14 cellular contexts compared by ENCODE assay signal in genomic region chr1:43300661-43301094, GRCh38. TPM values are rescaled to one million over a fixed set of nuclear protein-coding genes. Genes with fewer than 3 reads are reported as not detected.
DNase-seq lines count a peak whose midpoint lies in the region; ATAC-seq and TF ChIP-seq lines count a peak whose summit lies in the region.
"Had no signal": no experiment of that assay in that cellular context is flagged by ENCODE, and none has a peak within 500 bp of the region (broad histone marks: within the 10 kb centered on the region; RNA-seq: fewer than 3 reads in every experiment).

TIE1 (plus strand) TSS chr1:43300982; CDS start chr1:43301072, 90 bp downstream.

- H3K27ac Mint-ChIP-seq in activated naive CD4-positive, alpha-beta T cell treated with anti-CD3 and anti-CD28 coated beads for 36 hours: no peak within 1 kb of the TSS
- H3K27ac Mint-ChIP-seq: activated naive CD8-positive, alpha-beta T cell had no signal

- DNase-seq in IMR-90: no peak
- DNase-seq in lung (ENCODE audit: low spot score): no peak
- no peak for DNase-seq in T-helper 9 cell
- no peak for DNase-seq in GM19238 (ENCODE audit: insufficient read length, low spot score)
- DNase-seq in activated naive CD4-positive, alpha-beta T cell treated with anti-CD3 and anti-CD28 coated beads for 36 hours: no peak
- DNase-seq: activated CD4-positive, alpha-beta T cell treated with anti-CD3 and anti-CD28 coated beads, Interleukin-2, amount 50 U/mL, for 1 hour; NCI-H510A treated with DMSO at 0.1 percent for 48 hours; SIG-M5 had no signal

- no peak within 1 kb of the TSS for H4K91ac ChIP-seq in IMR-90 (ENCODE audit: insufficient read depth, low read depth, low read length)

- no peak within 1 kb of the TSS for H2BK120ac ChIP-seq in IMR-90 (ENCODE audit: low read depth, low read length)

- H3K4ac ChIP-seq in IMR-90 (ENCODE audit: low read depth, low read length): no peak within 1 kb of the TSS

- dilution Hi-C loops in IMR-90 (cut with HindIII; ENCODE audit: low sequenced_read_pairs, unreplicated experiment): no loop called here

- peaks cover 5% of the 10 kb centered on the region for H3K4me1 Mint-ChIP-seq in activated naive CD4-positive, alpha-beta T cell treated with anti-CD3 and anti-CD28 coated beads for 36 hours (ENCODE audit: low read depth)

- no CpG with 5 or more reads among the region's 5 CpGs for WGBS in IMR-90 (ENCODE audit: extremely low coverage in 2 of 2, insufficient read length in 1 of 2), 2 experiments
- WGBS in lung, 2 donors: 31 to 55% methylated on average over 4 to 5 of the region's 5 CpGs

- no peak within 1 kb of the TSS for H2AK5ac ChIP-seq in IMR-90 (ENCODE audit: low read depth, low read length)

- H3K4me3 Mint-ChIP-seq in activated naive CD4-positive, alpha-beta T cell treated with anti-CD3 and anti-CD28 coated beads for 36 hours: no peak within 1 kb of the TSS
- H3K4me3 Mint-ChIP-seq: activated naive CD8-positive, alpha-beta T cell had no signal

- H3K18ac ChIP-seq in IMR-90 (ENCODE audit: low read depth, low read length): no peak within 1 kb of the TSS

- H3K14ac ChIP-seq in IMR-90 (replicated peaks; ENCODE audit: low read depth, low read length): no peak within 1 kb of the TSS

- H3K27me3 Mint-ChIP-seq in activated naive CD4-positive, alpha-beta T cell treated with anti-CD3 and anti-CD28 coated beads for 36 hours (ENCODE audit: low read depth): no peaks in the 10 kb centered on the region
- H3K27me3 Mint-ChIP-seq: activated naive CD8-positive, alpha-beta T cell had no signal

- no peak within 1 kb of the TSS for H3K4me2 ChIP-seq in IMR-90 (ENCODE audit: low read depth, low read length)

- H3K9me3 Mint-ChIP-seq in activated naive CD4-positive, alpha-beta T cell treated with anti-CD3 and anti-CD28 coated beads for 36 hours: no peaks in the 10 kb centered on the region

- no peak within 1 kb of the TSS for H4K8ac ChIP-seq in IMR-90 (ENCODE audit: low read depth in 2 of 2, low read length in 2 of 2)

- H2BK20ac ChIP-seq in IMR-90 (ENCODE audit: low read depth, low read length): no peak within 1 kb of the TSS

- H3K9me1 ChIP-seq in IMR-90 (ENCODE audit: insufficient read depth, low read length): no peaks in the 10 kb centered on the region

- H4K5ac ChIP-seq in IMR-90 (ENCODE audit: low read depth, low read length): no peak within 1 kb of the TSS

- no peak within 1 kb of the TSS for H2AK9ac ChIP-seq in IMR-90 (replicated peaks; ENCODE audit: low read depth, low read length, poor library complexity)

- H3K23ac ChIP-seq in IMR-90 (ENCODE audit: low read depth, low read length): no peak within 1 kb of the TSS

- H3K27me3 ChIP-seq in IMR-90 (ENCODE audit: control insufficient read depth, insufficient read depth, low read length): peaks cover 3% of the 10 kb centered on the region; the same call in 1 of the 2 replicates
- no peaks in the 10 kb centered on the region for H3K27me3 ChIP-seq in duodenal mucosa (ENCODE audit: control insufficient read depth in 1 of 2, insufficient read depth in 2 of 2, low read length in 2 of 2)
- no peaks in the 10 kb centered on the region for H3K27me3 ChIP-seq in lung (ENCODE audit: control insufficient read depth, insufficient read depth)

- CTCF ChIA-PET in IMR-90 (lab: Yijun Ruan, JAX): no interaction called here
- CTCF ChIA-PET in activated naive CD4-positive, alpha-beta T cell treated with anti-CD3 and anti-CD28 coated beads for 36 hours (lab: Charles Lee): no interaction called here

- no peaks in the 10 kb centered on the region for H3K79me1 ChIP-seq in IMR-90 (ENCODE audit: low read depth in 1 of 2, low read length in 2 of 2)

- H3K9ac ChIP-seq in IMR-90 (ENCODE audit: low read depth, low read length) (no peak within 1 kb of the TSS), duodenal mucosa (ENCODE audit: low read depth in 1 of 2, low read length in 2 of 2) (no peak within 1 kb of the TSS)

- TF ChIP-seq POLR2A in IMR-90 (IDR thresholded peaks at IDR 0.05; ENCODE audit: low read depth, low read length): no peak

- H3K9me3 ChIP-seq in IMR-90 (ENCODE audit: control insufficient read depth, insufficient read depth, low read length): no peaks in the 10 kb centered on the region
- H3K9me3 ChIP-seq in duodenal mucosa (ENCODE audit: control insufficient read depth in 1 of 2, low read length in 2 of 2): no peaks in the 10 kb centered on the region
- no peaks in the 10 kb centered on the region for H3K9me3 ChIP-seq in lung (ENCODE audit: control insufficient read depth in 2 of 2, insufficient read depth in 1 of 2, low read length in 1 of 2)

- no peak for TF ChIP-seq RAD21 in IMR-90 (IDR thresholded peaks at IDR 0.05; ENCODE audit: low read length)

- BruUV-seq in IMR-90 (replicated peaks; lab: Mats Ljungman, UMichigan): no TSS peak

- H3K27ac ChIP-seq in IMR-90 (ENCODE audit: insufficient read depth, low read length): no peak within 1 kb of the TSS
- H3K27ac ChIP-seq in duodenal mucosa (ENCODE audit: low read depth, low read length): peak within 1 kb of the TSS; percentile 8
- H3K27ac ChIP-seq in lung (ENCODE audit: low read depth in 1 of 2, low read length in 1 of 2): peak within 1 kb of the TSS; percentile 24 to 48

- POLR2A ChIA-PET in IMR-90 (lab: Charles Lee; ENCODE audit: unreplicated experiment): no interaction called here

- in situ Hi-C loops in IMR-90 (cut with MboI; ENCODE audit: low sequenced_read_pairs): no loop called here

- H2AFZ ChIP-seq in IMR-90 (replicated peaks; ENCODE audit: low read length, poor library complexity): peak within 1 kb of the TSS; percentile 52

- intact Hi-C loops in IMR-90 (cut with micrococcal nuclease): no loop called here
- intact Hi-C loops in activated naive CD4-positive, alpha-beta T cell treated with anti-CD3 and anti-CD28 coated beads for 36 hours (cut with micrococcal nuclease): no loop called here

- H4K20me1 ChIP-seq in IMR-90 (ENCODE audit: insufficient read depth, low read length): no peaks in the 10 kb centered on the region

- no peak within 1 kb of the TSS for H3K4me3 ChIP-seq in IMR-90 (ENCODE audit: insufficient read depth, low read depth, low read length)
- no peak within 1 kb of the TSS for H3K4me3 ChIP-seq in duodenal mucosa (ENCODE audit: low read depth in 1 of 2, low read length in 2 of 2)
- peak within 1 kb of the TSS; percentile 6 for H3K4me3 ChIP-seq in lung

- TF ChIP-seq CTCF in IMR-90 (conservative IDR thresholded peaks at IDR 0.05; ENCODE audit: low read depth, low read length) (no peak), lung (IDR thresholded peaks at IDR 0.05; ENCODE audit: control extremely low read depth, extremely low read depth) (no peak), subcutaneous adipose tissue (IDR thresholded peaks at IDR 0.05; ENCODE audit: low read depth) (no peak)

- H2BK15ac ChIP-seq in IMR-90 (ENCODE audit: low read depth, low read length): no peak within 1 kb of the TSS

- ATAC-seq in IMR-90 (ENCODE audit: low read depth): no peak
- peak; percentile 13 for ATAC-seq in lung (ENCODE audit: insufficient read depth, low FRiP score)
- no peak for ATAC-seq in GM18520 (IDR thresholded peaks at IDR 0.05; ENCODE audit: unreplicated experiment)

- no peaks in the 10 kb centered on the region for H3K36me3 ChIP-seq in IMR-90 (ENCODE audit: control insufficient read depth, insufficient read depth, low read length)
- no peaks in the 10 kb centered on the region for H3K36me3 ChIP-seq in duodenal mucosa (ENCODE audit: control insufficient read depth in 1 of 2, insufficient read depth in 2 of 2, low read length in 2 of 2)
- H3K36me3 ChIP-seq in lung (ENCODE audit: control insufficient read depth in 2 of 2, insufficient read depth in 2 of 2, low read length in 2 of 2): no peaks in the 10 kb centered on the region

- no peaks in the 10 kb centered on the region for H3K36me3 Mint-ChIP-seq in activated naive CD4-positive, alpha-beta T cell treated with anti-CD3 and anti-CD28 coated beads for 36 hours (ENCODE audit: low read depth)
- H3K36me3 Mint-ChIP-seq: activated naive CD8-positive, alpha-beta T cell had no signal

- H3K4me1 ChIP-seq in IMR-90 (ENCODE audit: control insufficient read depth, insufficient read depth, low read length): peaks cover 5% of the 10 kb centered on the region; the same call in 1 of the 2 replicates
- peaks cover 21 to 28% of the 10 kb centered on the region in 2 donors for H3K4me1 ChIP-seq in duodenal mucosa (ENCODE audit: control insufficient read depth in 1 of 2, insufficient read depth in 2 of 2, low read length in 2 of 2)
- peaks cover 3 to 22% of the 10 kb centered on the region in 2 donors for H3K4me1 ChIP-seq in lung (ENCODE audit: control insufficient read depth in 2 of 2, insufficient read depth in 2 of 2, low read length in 2 of 2)

- no peak within 1 kb of the TSS for H3K56ac ChIP-seq in IMR-90 (ENCODE audit: extremely low read depth, insufficient read depth, low read length)

- H2BK5ac ChIP-seq in IMR-90 (ENCODE audit: low read depth, low read length, poor library complexity, severe bottlenecking): no peak within 1 kb of the TSS

TF ChIP-seq in IMR-90, 13 proteins besides CTCF, POLR2A, EP300 and RAD21:
- TF ChIP-seq MAZ (IDR thresholded peaks at IDR 0.05; ENCODE audit: borderline replicate concordance, low read depth, low read length) (no peak), USF2 (IDR thresholded peaks at IDR 0.05; ENCODE audit: low read depth, low read length) (no peak), CHD1 (IDR thresholded peaks at IDR 0.05; ENCODE audit: low read depth, low read length) (no peak), CEBPB (IDR thresholded peaks at IDR 0.05; ENCODE audit: low read depth, low read length) (no peak), FOS (IDR thresholded peaks at IDR 0.05; ENCODE audit: low read depth, low read length) (no peak), MXI1 (IDR thresholded peaks at IDR 0.05; ENCODE audit: borderline replicate concordance, low read depth, low read length) (no peak), SMC3 (IDR thresholded peaks at IDR 0.05; ENCODE audit: low read depth, low read length) (no peak), RFX5 (IDR thresholded peaks at IDR 0.05; ENCODE audit: low read depth, low read length) (no peak), NFE2L2 (IDR thresholded peaks at IDR 0.05; ENCODE audit: low read depth, low read length) (no peak)

RNA-seq across cellular contexts. Expression of gene TIE1, which starts in this region (rescaled TPM):
- 2.3 and 3.3 TPM in 2 replicates for total RNA-seq in IMR-90 (2012; rRNA removed)
- 7.5 and 8.5 TPM in 2 replicates for polyA plus RNA-seq in IMR-90 (2012; rRNA removed)
- 3.5 and 5.9 TPM in 2 replicates for polyA plus RNA-seq in IMR-90 (2012; cell fraction: cytosol; rRNA removed)
- 9.5 and 18.0 TPM in 2 replicates for polyA plus RNA-seq in IMR-90 (2012; cell fraction: nucleus; rRNA removed; ENCODE audit: low replicate concordance)
- 100 to 1,000 TPM in 1 of 2 donors, 10 to 100 TPM in 1; 52.3 to 133 TPM for total RNA-seq in lung
- 10 to 100 TPM; 20.5 to 31.9 TPM for polyA plus RNA-seq in lung
- total RNA-seq in subcutaneous adipose tissue: 100 to 1,000 TPM in 1 of 4 donors, 10 to 100 TPM in 3; 16.0 to 147 (median 25.9) TPM
- total RNA-seq in activated naive CD4-positive, alpha-beta T cell treated with anti-CD3 and anti-CD28 coated beads for 36 hours: not detected
- total RNA-seq: MCF 10A had no signal
- polyA plus RNA-seq: BJ had no signal
